ENCODE assay signal across 8 cellular contexts in genomic region chr14:26598081-26598671, GRCh38. TPM values are rescaled to one million over a fixed set of nuclear protein-coding genes. Genes with fewer than 3 reads are reported as not detected.
DNase-seq lines count a peak whose midpoint lies in the region; ATAC-seq and TF ChIP-seq lines count a peak whose summit lies in the region.

No MANE protein-coding gene starts in this region.

- ATAC-seq in GM19324 (IDR thresholded peaks at IDR 0.05; ENCODE audit: low FRiP score, unreplicated experiment): no peak

- H3K36me3 ChIP-seq in right atrium auricular region (no peaks in the 10 kb centered on the region), parathyroid adenoma (ENCODE audit: control insufficient read depth, insufficient read depth, low read length) (no peaks in the 10 kb centered on the region)
- H3K36me3 ChIP-seq in CD4-positive, alpha-beta memory T cell (ENCODE audit: insufficient read depth, low read length): no peaks in the 10 kb centered on the region

- CTCF ChIA-PET in CD4-positive, alpha-beta memory T cell (lab: Charles Lee; ENCODE audit: partially characterized antibody): no interaction called here

- H3K27ac Mint-ChIP-seq in CD4-positive, alpha-beta memory T cell: peak overlapping the region in 1 of 7 donors; percentile 75

- no peaks in the 10 kb centered on the region for H3K4me1 ChIP-seq in right atrium auricular region
- no peaks in the 10 kb centered on the region for H3K4me1 ChIP-seq in parathyroid adenoma
- no peaks in the 10 kb centered on the region for H3K4me1 ChIP-seq in CD4-positive, alpha-beta memory T cell (ENCODE audit: insufficient read depth, low read length)

- POLR2A ChIA-PET in CD4-positive, alpha-beta memory T cell (lab: Charles Lee; ENCODE audit: partially characterized antibody): no interaction called here

- H3K4me3 ChIP-seq in HFF-Myc (replicated peaks; ENCODE audit: low read depth, low read length): peak overlapping the region; percentile 40
- peak overlapping the region; percentile 62 to 71 for H3K4me3 ChIP-seq in right atrium auricular region
- peak overlapping the region; percentile 67 for H3K4me3 ChIP-seq in parathyroid adenoma (ENCODE audit: low read depth, low read length)
- H3K4me3 ChIP-seq in CD4-positive, alpha-beta memory T cell (ENCODE audit: low read length in 2 of 2): no peak overlapping the region

- peaks cover 0 to 38% (median 24%) of the 10 kb centered on the region in 8 donors for H3K9me3 Mint-ChIP-seq in CD4-positive, alpha-beta memory T cell

- DNase-seq in ACHN (peak; percentile 85), HFF-Myc (ENCODE audit: extremely low read depth, low read depth) (no peak), NCI-H446 treated with DMSO at 0.1 percent for 48 hours (lab: John Stamatoyannopoulos, UW) (peak; percentile 89), anterior cingulate cortex (lab: John Stamatoyannopoulos, UW) (peak; percentile 52 to 98 (median 93)), right atrium auricular region (ENCODE audit: low spot score) (peak; percentile 86)
- DNase-seq in CD4-positive, alpha-beta memory T cell: no peak

- no peak for TF ChIP-seq CTCF in HFF-Myc (IDR thresholded peaks at IDR 0.05; ENCODE audit: low read depth, low read length, missing control alignments)
- no peak for TF ChIP-seq CTCF in right atrium auricular region (IDR thresholded peaks at IDR 0.05)
- no peak for TF ChIP-seq CTCF in parathyroid adenoma (IDR thresholded peaks at IDR 0.05)

- H3K36me3 Mint-ChIP-seq in CD4-positive, alpha-beta memory T cell: peaks cover 0 to 3% of the 10 kb centered on the region in 2 donors

- no peak overlapping the region for H3K9ac ChIP-seq in parathyroid adenoma

- H3K27me3 Mint-ChIP-seq in CD4-positive, alpha-beta memory T cell: peaks cover 11 to 16% of the 10 kb centered on the region in 2 donors

- H3K4me3 Mint-ChIP-seq in CD4-positive, alpha-beta memory T cell: peak overlapping the region in 2 of 8 donors; percentile 4 to 21

- H3K27me3 ChIP-seq in right atrium auricular region (no peaks in the 10 kb centered on the region), parathyroid adenoma (ENCODE audit: control insufficient read depth, insufficient read depth, low read length) (no peaks in the 10 kb centered on the region)
- H3K27me3 ChIP-seq in CD4-positive, alpha-beta memory T cell (ENCODE audit: insufficient read depth, low read length): no peaks in the 10 kb centered on the region

- H3K4me1 Mint-ChIP-seq in CD4-positive, alpha-beta memory T cell: peaks cover 0 to 1% (median 0%) of the 10 kb centered on the region in 4 donors

- intact Hi-C loops in CD4-positive, alpha-beta memory T cell (cut with micrococcal nuclease): no loop called here

- H3K9me3 ChIP-seq in right atrium auricular region (no peaks in the 10 kb centered on the region), parathyroid adenoma (ENCODE audit: control insufficient read depth, low read length) (no peaks in the 10 kb centered on the region)
- no peaks in the 10 kb centered on the region for H3K9me3 ChIP-seq in CD4-positive, alpha-beta memory T cell (ENCODE audit: control insufficient read depth in 1 of 2, low read length in 2 of 2)

- peak overlapping the region; percentile 98 for H3K4me2 ChIP-seq in parathyroid adenoma (ENCODE audit: low read length)

- H3K79me2 ChIP-seq in parathyroid adenoma: no peaks in the 10 kb centered on the region

- H3K27ac ChIP-seq in right atrium auricular region (peak overlapping the region; percentile 81 to 87), parathyroid adenoma (peak overlapping the region; percentile 86)
- no peak overlapping the region for H3K27ac ChIP-seq in CD4-positive, alpha-beta memory T cell (ENCODE audit: low read depth, low read length)

- in situ Hi-C loops in ACHN (cut with HindIII; ENCODE audit: low pct_ligation_motif_present, low pct_unique_long_range_greater_than_20kb, low sequenced_read_pairs): no loop called here

- H2AFZ ChIP-seq in parathyroid adenoma: peak overlapping the region; percentile 91

RNA-seq across cellular contexts. Expression of gene NOVA1, which starts 0.3 kb away (rescaled TPM):
- total RNA-seq in right atrium auricular region: 1 to 10 TPM in 1 of 2 donors, under 1 TPM in 1; 0.93 to 5.1 TPM
- total RNA-seq in CD4-positive, alpha-beta memory T cell: not detected
- not detected for polyA plus RNA-seq in CD4-positive, alpha-beta memory T cell

Comparison
In these comparisons a context has a peak if more than half of its experiments do, and no peak if none do; other contexts are left out.
1. DNase-seq: peak in ACHN (single experiment), NCI-H446 treated with DMSO at 0.1 percent for 48 hours (single experiment), anterior cingulate cortex (58 of 58) and right atrium auricular region (single experiment); none in HFF-Myc (single experiment) and CD4-positive, alpha-beta memory T cell (0 of 5).
2. H3K4me3 ChIP-seq: peak in HFF-Myc (single experiment), right atrium auricular region (2 of 2) and parathyroid adenoma (single experiment); none in CD4-positive, alpha-beta memory T cell (0 of 2).